ENCODE assay signal across 23 cellular contexts in genomic region chr7:85529831-85530230, GRCh38.
A peak's percentile ranks its signal among the peaks of the same experiment; 100 is the strongest.
DNase-seq lines count a peak whose midpoint lies in the region; TF ChIP-seq lines count a peak whose summit lies in the region.
"Had no signal": no experiment of that assay in that cellular context is flagged by ENCODE, and none has a peak within 500 bp of the region (broad histone marks: within the 10 kb centered on the region; RNA-seq: fewer than 3 reads in every experiment).

No MANE protein-coding gene starts in this region.

- intact Hi-C loops in uterus (cut with DNase I; ENCODE audit: low total_unique reads), result no loop called here

- no peak overlapping the region for H3K4me3 ChIP-seq in brain microvascular endothelial cell (ENCODE audit: low read depth, low read length)
- no peak overlapping the region for H3K4me3 ChIP-seq in uterus
- H3K4me3 ChIP-seq: A549, gastroesophageal sphincter, pancreas, testis had no signal

- H3K27ac ChIP-seq in brain microvascular endothelial cell (no peak overlapping the region), uterus (no peak overlapping the region)
- H3K27ac ChIP-seq: A549, gastroesophageal sphincter, pancreas, testis had no signal

- in situ Hi-C loops in brain microvascular endothelial cell (cut with HindIII; ENCODE audit: low pct_ligation_motif_present, low sequenced_read_pairs), result no loop called here

- DNase-seq in AG20443 (ENCODE audit: low spot score) (peak; percentile 52), M059J (ENCODE audit: low read depth) (peak; percentile 12), brain microvascular endothelial cell (peak; percentile 43), iris pigment epithelial cell (ENCODE audit: low read depth) (peak; percentile 88), mesenteric fat pad (ENCODE audit: low spot score) (no peak), uterus (no peak), GOT3 (lab: John Stamatoyannopoulos, UW) (no peak), inferior parietal cortex (ENCODE audit: extremely low spot score) (no peak)
- DNase-seq: activated CD4-positive, alpha-beta T cell treated with anti-CD3 and anti-CD28 coated beads for 1 hour; activated CD8-positive, alpha-beta memory T cell treated with anti-CD3 and anti-CD28 coated beads for 24 hours; activated naive CD4-positive, alpha-beta T cell treated with anti-CD3 and anti-CD28 coated beads, Interleukin-2, amount 50 U/mL, for 16 hours; CD4-positive, alpha-beta T cell; DMS53; H9; mesendoderm; naive thymus-derived CD8-positive, alpha-beta T cell; NCI-H1105 treated with DMSO at 0.1 percent for 48 hours; NCI-H2107; NCI-H510A; testis had no signal

- no peaks in the 10 kb centered on the region for H3K4me1 ChIP-seq in uterus
- H3K4me1 ChIP-seq: A549, gastroesophageal sphincter, pancreas, testis had no signal

- TF ChIP-seq POLR2A in uterus (IDR thresholded peaks at IDR 0.05), result no peak

- H3K27me3 ChIP-seq in brain microvascular endothelial cell (replicated peaks) (no peaks in the 10 kb centered on the region), uterus (no peaks in the 10 kb centered on the region)
- H3K27me3 ChIP-seq: gastroesophageal sphincter, testis had no signal

- no peak for TF ChIP-seq CTCF in brain microvascular endothelial cell (IDR thresholded peaks at IDR 0.05; ENCODE audit: low read depth, low read length, missing control alignments)
- TF ChIP-seq CTCF in uterus (IDR thresholded peaks at IDR 0.05), result no peak

- H3K9me3 ChIP-seq in uterus, result no peaks in the 10 kb centered on the region
- H3K9me3 ChIP-seq: A549, gastroesophageal sphincter, pancreas, testis had no signal

- H3K36me3 ChIP-seq in brain microvascular endothelial cell (replicated peaks), result no peaks in the 10 kb centered on the region
- H3K36me3 ChIP-seq in uterus, result no peaks in the 10 kb centered on the region
- H3K36me3 ChIP-seq: gastroesophageal sphincter, pancreas had no signal

Comparison
In these comparisons a context has a peak if more than half of its experiments do, and no peak if none do; other contexts are left out.
1. DNase-seq: peak in AG20443 (single experiment), M059J (single experiment), brain microvascular endothelial cell (single experiment) and iris pigment epithelial cell (single experiment); none in mesenteric fat pad (single experiment), uterus (0 of 2), GOT3 (single experiment) and inferior parietal cortex (single experiment).